8 cellular contexts compared by ENCODE assay signal in genomic region chr7:101153969-101154692, GRCh38. TPM values are rescaled to one million over a fixed set of nuclear protein-coding genes. Genes with fewer than 3 reads are reported as not detected.
A peak's percentile ranks its signal among the peaks of the same experiment; 100 is the strongest.
DNase-seq lines count a peak whose midpoint lies in the region; ATAC-seq and TF ChIP-seq lines count a peak whose summit lies in the region.

Gene AP1S1, plus strand, starts transcription at chr7:101154476. Its CDS starts 39 bp downstream, at chr7:101154515.

- peaks cover 5 to 6% of the 10 kb centered on the region in 2 donors for H3K4me1 ChIP-seq in breast epithelium

- ATAC-seq in GM18867 (IDR thresholded peaks at IDR 0.05; ENCODE audit: unreplicated experiment) (peak; percentile 76), HG03108 (IDR thresholded peaks at IDR 0.05; ENCODE audit: unreplicated experiment) (peak; percentile 69)

- TF ChIP-seq POLR2A in breast epithelium (IDR thresholded peaks at IDR 0.05) = no peak

- intact Hi-C loops in breast epithelium (cut with DNase I; ENCODE audit: low total_unique reads) = no loop called here

- peak; percentile 99 for DNase-seq in NCI-H2196 treated with DMSO at 0.1 percent for 48 hours (lab: John Stamatoyannopoulos, UW; ENCODE audit: unreplicated experiment)
- DNase-seq in breast epithelium (ENCODE audit: low spot score in 2 of 2) = peak; percentile 85 to 90

- H3K27me3 ChIP-seq in breast epithelium = no peaks in the 10 kb centered on the region

- peak within 1 kb of the TSS; percentile 87 for H3K27ac ChIP-seq in 22Rv1
- no peak within 1 kb of the TSS for H3K27ac ChIP-seq in breast epithelium
- peak within 1 kb of the TSS in 20 of 21 experiments; percentile 42 to 94 (median 78) for H3K27ac ChIP-seq in skin epidermis

- TF ChIP-seq CTCF in 22Rv1 (IDR thresholded peaks at IDR 0.05) (no peak), WI38 (IDR thresholded peaks at IDR 0.05; ENCODE audit: low read depth, low read length) (no peak), breast epithelium (IDR thresholded peaks at IDR 0.05) (no peak)

- H3K9me3 ChIP-seq in breast epithelium (no peaks in the 10 kb centered on the region), iPS-18c (ENCODE audit: control insufficient read depth, insufficient read depth, low read length) (no peaks in the 10 kb centered on the region)

- H3K4me3 ChIP-seq in WI38 (ENCODE audit: low read depth, low read length) = peak within 1 kb of the TSS; percentile 88
- peak within 1 kb of the TSS; percentile 80 to 89 (median 85) for H3K4me3 ChIP-seq in breast epithelium
- H3K4me3 ChIP-seq in iPS-18c (ENCODE audit: insufficient read depth, low read depth, low read length) = peak within 1 kb of the TSS; percentile 84
- H3K4me3 ChIP-seq in skin epidermis = peak within 1 kb of the TSS; percentile 74 to 96 (median 89)

- H3K36me3 ChIP-seq in breast epithelium = no peaks in the 10 kb centered on the region

RNA-seq across cellular contexts. Expression of gene AP1S1, which starts in this region (rescaled TPM):
- total RNA-seq in breast epithelium = 10 to 100 TPM; 29.6 to 55.7 (median 44.6) TPM

Comparison
In these comparisons a context has a peak if more than half of its experiments do, and no peak if none do; other contexts are left out.
1. H3K27ac ChIP-seq: peak in 22Rv1 (single experiment) and skin epidermis (20 of 21); none in breast epithelium (0 of 2).
2. Peak in every context shown above with its lines, with median percentiles within 50 percentile points of each other: H3K4me3 ChIP-seq.